Comparison of ENCODE assay signal across 1 cellular context in genomic region chr3:13619661-13620230, GRCh38.
TF ChIP-seq lines count a peak whose summit lies in the region.

No MANE protein-coding gene starts in this region.

TF ChIP-seq in GM23338, 12 proteins besides CTCF, POLR2A, EP300 and RAD21 (continued from another document):
- TF ChIP-seq REST (IDR thresholded peaks at IDR 0.05; ENCODE audit: unreplicated experiment) (no peak), ETS1 (IDR thresholded peaks at IDR 0.05) (no peak), EZH2phosphoT487 (IDR thresholded peaks at IDR 0.05; ENCODE audit: unreplicated experiment) (no peak), ZNF114 (CRISPR knock-in tag; IDR thresholded peaks at IDR 0.05) (no peak), EZH2 (IDR thresholded peaks at IDR 0.05; ENCODE audit: low read depth, unreplicated experiment) (no peak), POLR2AphosphoS5 (IDR thresholded peaks at IDR 0.05; ENCODE audit: low read depth) (no peak), STAT1 (IDR thresholded peaks at IDR 0.05; ENCODE audit: unreplicated experiment) (no peak), ZNF331 (CRISPR knock-in tag; IDR thresholded peaks at IDR 0.05; ENCODE audit: low read depth) (no peak), CREB1 (CRISPR knock-in tag; IDR thresholded peaks at IDR 0.05; ENCODE audit: low read depth) (no peak)
